Comparison of ENCODE assay signal across 8 cellular contexts in the genomic region with DNA sequence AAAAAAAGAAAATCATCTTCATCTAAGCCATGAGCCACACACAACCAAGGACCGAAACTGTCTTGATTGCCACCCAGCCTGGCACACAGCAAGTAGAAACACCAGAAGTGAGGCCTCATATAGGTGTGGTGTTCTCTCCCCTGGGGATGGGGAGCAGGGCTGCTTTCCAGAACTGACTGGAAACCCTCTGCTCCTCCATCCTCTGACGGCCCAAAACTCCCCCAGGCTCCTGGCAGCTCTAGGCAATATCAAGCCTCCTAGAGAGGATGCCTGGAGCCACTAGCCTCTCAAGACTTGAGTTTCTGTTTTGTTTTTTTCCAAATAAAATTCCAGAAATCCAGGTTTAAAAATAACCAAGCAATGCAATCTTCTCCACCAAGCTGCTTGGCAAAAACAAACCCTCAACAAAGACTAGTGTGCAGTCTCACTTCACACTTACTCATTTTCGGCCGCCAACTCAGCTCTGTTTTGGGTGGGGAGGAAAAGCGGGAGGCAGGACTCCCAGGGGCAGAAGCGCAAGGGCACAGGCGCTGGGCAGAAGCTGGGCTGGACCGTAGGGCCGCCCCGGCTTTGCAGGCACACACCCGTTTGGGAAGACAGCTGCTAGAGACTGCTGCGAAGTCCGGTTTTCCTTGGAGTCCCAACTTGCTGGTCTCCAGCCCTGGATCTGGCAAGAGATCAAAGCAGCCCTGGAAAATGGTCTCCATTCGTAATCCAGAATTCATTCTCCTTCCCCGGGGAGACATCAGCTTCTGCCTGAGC.
DNase-seq lines count a peak whose midpoint lies in the region; ATAC-seq and TF ChIP-seq lines count a peak whose summit lies in the region.

No MANE protein-coding gene starts in this region.

- no peaks in the 10 kb centered on the region for H3K4me1 ChIP-seq in thymus (ENCODE audit: control insufficient read depth, insufficient read depth, low read length)

- TF ChIP-seq CTCF in epithelial cell of esophagus (IDR thresholded peaks at IDR 0.05; ENCODE audit: insufficient read depth, low read depth, low read length, missing control alignments) (no peak), GM10266 (IDR thresholded peaks at IDR 0.05; ENCODE audit: control insufficient read depth, insufficient read depth, low read depth, missing control alignments) (no peak)

- peak overlapping the region; percentile 12 for H3K27ac ChIP-seq in thymus (ENCODE audit: low read depth)

- H3K27me3 ChIP-seq in MG63 (no peaks in the 10 kb centered on the region), thymus (ENCODE audit: control insufficient read depth, insufficient read depth) (no peaks in the 10 kb centered on the region)

- peak overlapping the region; percentile 11; the same call in 1 of the 2 replicates for H3K4me3 ChIP-seq in MG63
- no peak overlapping the region for H3K4me3 ChIP-seq in epithelial cell of esophagus (ENCODE audit: low read length)
- H3K4me3 ChIP-seq in thymus (ENCODE audit: low read length): no peak overlapping the region

- ATAC-seq in GM18870 (IDR thresholded peaks at IDR 0.05; ENCODE audit: unreplicated experiment): no peak

- H3K36me3 ChIP-seq in MG63 (no peaks in the 10 kb centered on the region), thymus (ENCODE audit: control insufficient read depth, insufficient read depth) (no peaks in the 10 kb centered on the region)

- WGBS in thymus: 90% methylated on average over 15 of the region's 15 CpGs

- DNase-seq in MG63 (peak; percentile 76), epithelial cell of esophagus (ENCODE audit: low read depth) (peak; percentile 5), middle frontal gyrus (ENCODE audit: extremely low spot score, low spot score) (peak; percentile 7), GM10266 (ENCODE audit: extremely low spot score) (no peak)
- no peak for DNase-seq in activated naive CD4-positive, alpha-beta T cell treated with anti-CD3 and anti-CD28 coated beads, Interleukin-2, amount 50 U/mL, for 16 hours
- no peak for DNase-seq in stimulated activated CD4-positive, alpha-beta T cell treated with anti-CD3 and anti-CD28 coated beads, Interleukin-1b, Interleukin-23, amount 100 ng/mL, for 48 hours

- H3K9me3 ChIP-seq in MG63 (no peaks in the 10 kb centered on the region), thymus (ENCODE audit: control insufficient read depth) (no peaks in the 10 kb centered on the region)

Comparison
In these comparisons a context has a peak if more than half of its experiments do, and no peak if none do; other contexts are left out.
1. DNase-seq: peak in MG63 (single experiment), epithelial cell of esophagus (single experiment) and middle frontal gyrus (single experiment); none in activated naive CD4-positive, alpha-beta T cell treated with anti-CD3 and anti-CD28 coated beads, Interleukin-2, amount 50 U/mL, for 16 hours (single experiment), GM10266 (single experiment) and stimulated activated CD4-positive, alpha-beta T cell treated with anti-CD3 and anti-CD28 coated beads, Interleukin-1b, Interleukin-23, amount 100 ng/mL, for 48 hours (single experiment).